In the genomic region with DNA sequence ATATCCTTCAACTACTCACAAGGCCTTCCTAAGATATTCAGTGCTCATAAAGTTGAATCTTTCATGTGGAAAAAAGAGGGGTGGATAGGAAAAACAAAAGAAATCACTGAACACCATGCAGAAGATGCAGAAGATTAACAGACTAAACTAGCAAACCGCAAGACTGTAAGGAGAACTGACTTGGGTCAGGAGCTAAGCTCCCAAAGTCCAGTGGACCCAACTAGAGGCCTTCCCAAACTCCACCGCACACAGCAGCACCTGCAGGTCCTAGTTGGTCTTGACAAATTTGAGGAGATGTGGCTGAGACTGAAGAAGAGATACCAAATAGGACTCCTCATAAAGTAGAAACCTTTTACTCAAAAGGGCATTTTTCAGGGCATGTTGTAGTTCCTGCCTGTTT, we compare ENCODE assay signal across 23 cellular contexts. TPM values are rescaled to one million over a fixed set of nuclear protein-coding genes. Genes with fewer than 3 reads are reported as not detected.
DNase-seq lines count a peak whose midpoint lies in the region; ATAC-seq and TF ChIP-seq lines count a peak whose summit lies in the region.
"Had no signal": no experiment of that assay in that cellular context is flagged by ENCODE, and none has a peak within 500 bp of the region (broad histone marks: within the 10 kb centered on the region; RNA-seq: fewer than 3 reads in every experiment).

No MANE protein-coding gene starts in this region.

- peaks cover 59% of the 10 kb centered on the region for H3K4me1 ChIP-seq in CD4-positive, CD25-positive, alpha-beta regulatory T cell (ENCODE audit: control insufficient read depth, insufficient read depth, low read length, poor library complexity, severe bottlenecking)
- H3K4me1 ChIP-seq in CD8-positive, alpha-beta memory T cell (ENCODE audit: insufficient read depth, low read length) = peaks cover 39% of the 10 kb centered on the region
- H3K4me1 ChIP-seq in PC-3 (ENCODE audit: insufficient read depth, low read length) = peaks cover 29% of the 10 kb centered on the region

- no peaks in the 10 kb centered on the region for H3K27me3 Mint-ChIP-seq in CD4-positive, CD25-positive, alpha-beta regulatory T cell
- no peaks in the 10 kb centered on the region for H3K27me3 Mint-ChIP-seq in CD8-positive, alpha-beta memory T cell
- H3K27me3 Mint-ChIP-seq in T-helper 17 cell (no peaks in the 10 kb centered on the region), memory B cell (no peaks in the 10 kb centered on the region)

- H3F3A ChIP-seq in PC-3 (ENCODE audit: low read length, unreplicated experiment) = no peaks in the 10 kb centered on the region

- peaks cover 22% of the 10 kb centered on the region for H3K36me3 ChIP-seq in CD4-positive, CD25-positive, alpha-beta regulatory T cell (ENCODE audit: control insufficient read depth, insufficient read depth, low read length)
- no peaks in the 10 kb centered on the region for H3K36me3 ChIP-seq in CD8-positive, alpha-beta memory T cell (ENCODE audit: insufficient read depth, low read length)
- 0 out of 2 replicates have a peak, but pooled peaks cover 5% of the 10 kb centered on the region for H3K36me3 ChIP-seq in PC-3 (ENCODE audit: low read depth, low read length)
- H3K36me3 ChIP-seq: uterus had no signal

- H3K4me3 ChIP-seq in CD4-positive, CD25-positive, alpha-beta regulatory T cell (ENCODE audit: low read depth, low read length) = no peak overlapping the region
- no peak overlapping the region for H3K4me3 ChIP-seq in CD8-positive, alpha-beta memory T cell (ENCODE audit: low read length)
- no peak overlapping the region for H3K4me3 ChIP-seq in PC-3 (ENCODE audit: low read length)
- H3K4me3 ChIP-seq: heart right ventricle, uterus had no signal

- BruUV-seq in PC-3 (replicated peaks; lab: Mats Ljungman, UMichigan) = no TSS peak

- peaks cover 23% of the 10 kb centered on the region for H3K36me3 Mint-ChIP-seq in CD4-positive, CD25-positive, alpha-beta regulatory T cell
- H3K36me3 Mint-ChIP-seq in CD8-positive, alpha-beta memory T cell = peaks cover 0 to 43% (median 5%) of the 10 kb centered on the region in 3 donors
- peaks cover 4% of the 10 kb centered on the region for H3K36me3 Mint-ChIP-seq in T-helper 17 cell (ENCODE audit: low read depth)
- peaks cover 11% of the 10 kb centered on the region for H3K36me3 Mint-ChIP-seq in memory B cell

- TF ChIP-seq CTCF in PC-3 (conservative IDR thresholded peaks at IDR 0.05; ENCODE audit: low read depth, low read length) = no peak

- H2AFZ ChIP-seq in PC-3 (ENCODE audit: low read length) = no peak overlapping the region

- H3K9me3 Mint-ChIP-seq in CD4-positive, CD25-positive, alpha-beta regulatory T cell = no peaks in the 10 kb centered on the region
- H3K9me3 Mint-ChIP-seq in CD8-positive, alpha-beta memory T cell = no peaks in the 10 kb centered on the region
- no peaks in the 10 kb centered on the region for H3K9me3 Mint-ChIP-seq in memory B cell
- H3K9me3 Mint-ChIP-seq: activated T-helper 1 cell treated with anti-CD3 and anti-CD28 coated beads, Interleukin-12 subunit alpha, Interleukin-12 subunit beta, Interleukin-2, Interleukin-4 antibody, amounts not matched to agents 30 ng/mL and 10 ng/mL and 1 ng/mL, durations not matched to agents 14 hours and 24 hours and 36 hours; neural crest cell had no signal

- H3K9ac ChIP-seq in PC-3 (ENCODE audit: low read length) = no peak overlapping the region
- H3K9ac ChIP-seq: KMS-11 had no signal

- DNase-seq in CD4-positive, CD25-positive, alpha-beta regulatory T cell = no peak
- DNase-seq in CD8-positive, alpha-beta memory T cell = no peak
- DNase-seq in T-helper 17 cell = no peak
- DNase-seq in memory B cell (ENCODE audit: low spot score in 2 of 2) = no peak
- DNase-seq in PC-3 = no peak
- no peak for DNase-seq in kidney glomerular epithelial cell (lab: John Stamatoyannopoulos, UW)
- DNase-seq: effector CD8-positive, alpha-beta T cell; foreskin fibroblast; GF-D8; H7; heart right ventricle; NCI-H1930; NCI-H345; posterior cingulate gyrus; substantia nigra; uterus had no signal

- H3K27ac Mint-ChIP-seq in CD4-positive, CD25-positive, alpha-beta regulatory T cell = no peak overlapping the region
- H3K27ac Mint-ChIP-seq in CD8-positive, alpha-beta memory T cell = peak overlapping the region in 7 of 8 donors; percentile 24 to 98 (median 68)
- H3K27ac Mint-ChIP-seq in T-helper 17 cell = peak overlapping the region; percentile 89
- H3K27ac Mint-ChIP-seq in memory B cell = peak overlapping the region; percentile 41
- H3K27ac Mint-ChIP-seq: activated T-helper 1 cell treated with anti-CD3 and anti-CD28 coated beads, Interleukin-12 subunit alpha, Interleukin-12 subunit beta, Interleukin-2, Interleukin-4 antibody, amounts not matched to agents 30 ng/mL and 10 ng/mL and 1 ng/mL, durations not matched to agents 14 hours and 24 hours and 36 hours had no signal

- H3K4me2 ChIP-seq in PC-3 (ENCODE audit: low read length) = no peak overlapping the region
- H3K4me2 ChIP-seq: KMS-11 had no signal

- H3K9me2 ChIP-seq in PC-3 (replicated peaks; ENCODE audit: low read length) = no peaks in the 10 kb centered on the region

- H3K27ac ChIP-seq in CD4-positive, CD25-positive, alpha-beta regulatory T cell (ENCODE audit: insufficient read depth, low read length, poor library complexity, severe bottlenecking) = peak overlapping the region; percentile 34
- no peak overlapping the region for H3K27ac ChIP-seq in CD8-positive, alpha-beta memory T cell (ENCODE audit: low read depth, low read length)
- H3K27ac ChIP-seq in PC-3 (ENCODE audit: low read length) = no peak overlapping the region
- H3K27ac ChIP-seq: KMS-11, uterus, VCaP had no signal

- H4K20me1 ChIP-seq in PC-3 (ENCODE audit: low read length) = no peaks in the 10 kb centered on the region; the same call in 1 of the 2 replicates

- peak overlapping the region in 3 of 4 donors; percentile 41 to 100 (median 79) for H3K4me3 Mint-ChIP-seq in CD4-positive, CD25-positive, alpha-beta regulatory T cell
- H3K4me3 Mint-ChIP-seq in CD8-positive, alpha-beta memory T cell = peak overlapping the region in 2 of 7 donors; percentile 51 to 95
- no peak overlapping the region for H3K4me3 Mint-ChIP-seq in T-helper 17 cell
- no peak overlapping the region for H3K4me3 Mint-ChIP-seq in memory B cell

- CTCF ChIA-PET in CD8-positive, alpha-beta memory T cell (lab: Charles Lee) = interaction anchor here (1.4 to 2.4 kb wide), 2 partner anchors 70 to 180 kb away, joined by 4 to 5 read pairs; no protein-coding TSS in a partner anchor
- CTCF ChIA-PET in PC-3 (lab: Charles Lee) = no interaction called here

- intact Hi-C loops in PC-3 (cut with micrococcal nuclease) = no loop called here

- POLR2A ChIA-PET in CD8-positive, alpha-beta memory T cell (lab: Charles Lee) = no interaction called here
- POLR2A ChIA-PET in PC-3 (lab: Charles Lee; ENCODE audit: unreplicated experiment) = no interaction called here

- ATAC-seq in CD4-positive, CD25-positive, alpha-beta regulatory T cell (ENCODE audit: low read depth in 2 of 2) = no peak
- ATAC-seq in T-helper 17 cell = no peak
- no peak for ATAC-seq in memory B cell (ENCODE audit: low read depth)
- ATAC-seq in PC-3 = no peak
- no peak for ATAC-seq in HG03378 (IDR thresholded peaks at IDR 0.05; ENCODE audit: unreplicated experiment)
- ATAC-seq: heart right ventricle, left lobe of liver, sciatic nerve had no signal

- H3K27me3 ChIP-seq in CD4-positive, CD25-positive, alpha-beta regulatory T cell (ENCODE audit: control insufficient read depth, insufficient read depth, low read length) = no peaks in the 10 kb centered on the region
- no peaks in the 10 kb centered on the region for H3K27me3 ChIP-seq in CD8-positive, alpha-beta memory T cell (ENCODE audit: insufficient read depth, low read length, poor library complexity, severe bottlenecking)
- no peaks in the 10 kb centered on the region for H3K27me3 ChIP-seq in PC-3 (ENCODE audit: low read length)
- H3K27me3 ChIP-seq: heart right ventricle, uterus had no signal

- H3K79me2 ChIP-seq in PC-3 (ENCODE audit: low read length) = peaks cover 83% of the 10 kb centered on the region

- no peaks in the 10 kb centered on the region for H3K9me3 ChIP-seq in CD4-positive, CD25-positive, alpha-beta regulatory T cell (ENCODE audit: control insufficient read depth in 2 of 2, low read length in 2 of 2)
- no peaks in the 10 kb centered on the region for H3K9me3 ChIP-seq in CD8-positive, alpha-beta memory T cell (ENCODE audit: low read length)
- H3K9me3 ChIP-seq in T-helper 17 cell (ENCODE audit: control insufficient read depth, low read length, poor library complexity, severe bottlenecking) (no peaks in the 10 kb centered on the region), PC-3 (ENCODE audit: low read length) (no peaks in the 10 kb centered on the region)
- H3K9me3 ChIP-seq: heart right ventricle, uterus had no signal

- H3K4me1 Mint-ChIP-seq in CD4-positive, CD25-positive, alpha-beta regulatory T cell = peaks cover 45 to 81% (median 60%) of the 10 kb centered on the region in 4 donors
- peaks cover 69 to 88% (median 82%) of the 10 kb centered on the region in 3 donors for H3K4me1 Mint-ChIP-seq in CD8-positive, alpha-beta memory T cell
- peaks cover 49% of the 10 kb centered on the region for H3K4me1 Mint-ChIP-seq in T-helper 17 cell
- H3K4me1 Mint-ChIP-seq in memory B cell = peaks cover 32% of the 10 kb centered on the region

RNA-seq across cellular contexts. Expression of a gene that starts 3.3 kb away (rescaled TPM):
- 27.1 TPM for total RNA-seq in CD4-positive, CD25-positive, alpha-beta regulatory T cell
- 10 to 100 TPM; 19.4 to 22.4 (median 21.2) TPM for polyA plus RNA-seq in CD4-positive, CD25-positive, alpha-beta regulatory T cell
- total RNA-seq in CD8-positive, alpha-beta memory T cell = 10 to 100 TPM; 21.7 to 22.1 TPM
- polyA plus RNA-seq in CD8-positive, alpha-beta memory T cell = 25.1 TPM
- total RNA-seq in T-helper 17 cell (10 to 100 TPM; 24.3 to 27.2 TPM), PC-3 (2014; rRNA removed) (14.5 and 17.7 TPM in 2 replicates)

RNA-seq across cellular contexts. Expression of a gene that starts 46.9 kb away (rescaled TPM):
- 6.8 TPM for total RNA-seq in CD4-positive, CD25-positive, alpha-beta regulatory T cell
- polyA plus RNA-seq in CD4-positive, CD25-positive, alpha-beta regulatory T cell = 10 to 100 TPM in 1 of 4 donors, 1 to 10 TPM in 3; 5.8 to 13.9 (median 7.5) TPM
- 10 to 100 TPM; 10.5 to 10.7 TPM for total RNA-seq in CD8-positive, alpha-beta memory T cell
- 6.5 TPM for polyA plus RNA-seq in CD8-positive, alpha-beta memory T cell
- 1 to 10 TPM; 7.7 to 9.6 TPM for total RNA-seq in T-helper 17 cell
- 15.7 and 15.8 TPM in 2 replicates for total RNA-seq in PC-3 (2014; rRNA removed)

Comparison
In these comparisons a context has a peak if more than half of its experiments do, and no peak if none do; other contexts are left out.
1. H3K27ac Mint-ChIP-seq: peak in CD8-positive, alpha-beta memory T cell (7 of 8), T-helper 17 cell (single experiment) and memory B cell (single experiment); none in CD4-positive, CD25-positive, alpha-beta regulatory T cell (0 of 3).
2. H3K4me3 Mint-ChIP-seq: peak in CD4-positive, CD25-positive, alpha-beta regulatory T cell (3 of 4); none in T-helper 17 cell (single experiment) and memory B cell (single experiment).